ENCODE assay signal across 1 cellular context in the genomic region with DNA sequence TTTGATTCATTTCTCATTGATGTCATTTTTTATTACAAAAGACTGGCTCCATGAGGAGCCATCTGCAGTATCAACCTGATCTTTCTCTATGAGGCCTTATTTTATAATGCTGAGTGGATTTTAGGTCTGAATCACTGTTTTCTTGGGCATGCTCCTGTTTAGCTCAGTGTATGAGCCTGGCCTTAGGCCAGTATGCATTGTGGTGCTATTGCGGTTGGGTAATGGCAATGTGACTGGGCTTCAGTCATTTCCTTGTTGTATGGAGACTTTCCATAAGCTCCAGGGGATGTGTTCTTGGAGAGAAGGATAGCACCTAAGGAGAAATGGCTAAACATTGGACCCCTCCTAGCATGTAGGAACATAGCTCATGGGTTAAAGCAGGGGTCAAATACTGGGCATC.
TF ChIP-seq lines count a peak whose summit lies in the region.

No MANE protein-coding gene starts in this region.

TF ChIP-seq in SK-N-SH treated with all-trans-retinoic acid at 6 μM for 48 hours, 23 proteins besides CTCF, POLR2A, EP300 and RAD21 (continued from another document):
- TF ChIP-seq, protein P1, sequence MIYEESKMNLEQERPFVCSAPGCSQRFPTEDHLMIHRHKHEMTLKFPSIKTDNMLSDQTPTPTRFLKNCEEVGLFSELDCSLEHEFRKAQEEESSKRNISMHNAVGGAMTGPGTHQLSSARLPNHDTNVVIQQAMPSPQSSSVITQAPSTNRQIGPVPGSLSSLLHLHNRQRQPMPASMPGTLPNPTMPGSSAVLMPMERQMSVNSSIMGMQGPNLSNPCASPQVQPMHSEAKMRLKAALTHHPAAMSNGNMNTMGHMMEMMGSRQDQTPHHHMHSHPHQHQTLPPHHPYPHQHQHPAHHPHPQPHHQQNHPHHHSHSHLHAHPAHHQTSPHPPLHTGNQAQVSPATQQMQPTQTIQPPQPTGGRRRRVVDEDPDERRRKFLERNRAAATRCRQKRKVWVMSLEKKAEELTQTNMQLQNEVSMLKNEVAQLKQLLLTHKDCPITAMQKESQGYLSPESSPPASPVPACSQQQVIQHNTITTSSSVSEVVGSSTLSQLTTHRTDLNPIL (CRISPR knock-in tag; IDR thresholded peaks at IDR 0.05; ENCODE audit: low read depth): peak; percentile 26; the same call in 1 of the 2 replicates
- TF ChIP-seq ZFP3 (CRISPR knock-in tag; IDR thresholded peaks at IDR 0.05) (0 out of 2 replicates have a peak, but pooled peaks have one; percentile 39), ISL1 (CRISPR knock-in tag; IDR thresholded peaks at IDR 0.05) (peak; percentile 61)
